In the genomic region with DNA sequence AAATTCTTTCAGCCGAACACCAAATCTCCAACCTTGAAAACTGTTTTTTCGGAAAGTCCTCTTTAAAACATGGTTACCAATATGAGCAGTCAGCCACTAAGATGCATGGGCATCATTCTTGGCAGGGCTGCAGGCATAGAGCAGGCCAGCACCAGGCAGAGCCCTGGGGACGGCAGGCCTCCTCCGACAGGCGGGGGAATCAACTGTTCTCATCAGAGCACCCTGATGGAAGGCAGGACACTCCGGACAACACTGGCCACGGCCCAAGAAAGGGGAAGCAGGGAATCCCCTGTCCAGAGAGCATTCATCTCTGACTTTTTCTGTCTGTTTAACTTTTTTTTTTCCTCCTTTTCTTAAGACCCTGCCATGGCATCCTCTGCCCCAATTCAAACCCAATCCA, we compare ENCODE assay signal across 11 cellular contexts. TPM values are rescaled to one million over a fixed set of nuclear protein-coding genes. Genes with fewer than 3 reads are reported as not detected.
DNase-seq lines count a peak whose midpoint lies in the region; ATAC-seq, FAIRE-seq and TF ChIP-seq lines count a peak whose summit lies in the region.
"Had no signal": no experiment of that assay in that cellular context is flagged by ENCODE, and none has a peak within 500 bp of the region (broad histone marks: within the 10 kb centered on the region; RNA-seq: fewer than 3 reads in every experiment).

No MANE protein-coding gene starts in this region.

- H3K4me3 ChIP-seq in esophagus squamous epithelium (no peak overlapping the region), stomach smooth muscle (ENCODE audit: low read length in 2 of 2) (no peak overlapping the region), body of pancreas (no peak overlapping the region)

- no peaks in the 10 kb centered on the region for H3K36me3 ChIP-seq in esophagus squamous epithelium
- H3K36me3 ChIP-seq in stomach smooth muscle (ENCODE audit: control insufficient read depth in 2 of 2, insufficient read depth in 2 of 2, low read length in 2 of 2), result no peaks in the 10 kb centered on the region
- no peaks in the 10 kb centered on the region for H3K36me3 ChIP-seq in body of pancreas (replicated peaks in 1 of 2; ENCODE audit: insufficient read depth in 1 of 2, low read depth in 2 of 2)

- H3K9me3 ChIP-seq in esophagus squamous epithelium (peaks cover 0 to 23% (median 9%) of the 10 kb centered on the region in 3 donors), stomach smooth muscle (ENCODE audit: control insufficient read depth in 2 of 2, low read length in 2 of 2) (no peaks in the 10 kb centered on the region), body of pancreas (peaks cover 0 to 9% (median 0%) of the 10 kb centered on the region in 3 donors)

- no peak for TF ChIP-seq POLR2A in esophagus squamous epithelium (IDR thresholded peaks at IDR 0.05)
- no peak for TF ChIP-seq POLR2A in GM12891 (IDR thresholded peaks at IDR 0.05; ENCODE audit: low read depth, low read length)
- TF ChIP-seq POLR2A in body of pancreas (IDR thresholded peaks at IDR 0.05), result no peak

- no peaks in the 10 kb centered on the region for H3K36me3 Mint-ChIP-seq in T-helper 1 cell treated with Interleukin-12 subunit alpha and Interleukin-12 subunit beta and Interleukin-4 antibody, amounts not matched to agents 30 μg/mL and 1 μg/mL, for 36 hours (ENCODE audit: low read depth)

- peaks cover 9% of the 10 kb centered on the region for H3K9me3 Mint-ChIP-seq in T-helper 1 cell treated with Interleukin-12 subunit alpha and Interleukin-12 subunit beta and Interleukin-4 antibody, amounts not matched to agents 30 μg/mL and 1 μg/mL, for 36 hours

- no peak overlapping the region for H3K4me3 Mint-ChIP-seq in T-helper 1 cell treated with Interleukin-12 subunit alpha and Interleukin-12 subunit beta and Interleukin-4 antibody, amounts not matched to agents 30 μg/mL and 1 μg/mL, for 36 hours

- H3K4me1 Mint-ChIP-seq in T-helper 1 cell treated with Interleukin-12 subunit alpha and Interleukin-12 subunit beta and Interleukin-4 antibody, amounts not matched to agents 30 μg/mL and 1 μg/mL, for 36 hours (ENCODE audit: low read depth), result peaks cover 19% of the 10 kb centered on the region

- H3K27ac Mint-ChIP-seq in T-helper 1 cell treated with Interleukin-12 subunit alpha and Interleukin-12 subunit beta and Interleukin-4 antibody, amounts not matched to agents 30 μg/mL and 1 μg/mL, for 36 hours, result peak overlapping the region; percentile 32
- H3K27ac Mint-ChIP-seq: CD4-positive, alpha-beta T cell had no signal

- H3K27me3 ChIP-seq in esophagus squamous epithelium (peaks cover 0 to 32% (median 0%) of the 10 kb centered on the region in 4 donors), stomach smooth muscle (ENCODE audit: control insufficient read depth in 1 of 2, insufficient read depth in 2 of 2, low read length in 2 of 2) (no peaks in the 10 kb centered on the region), body of pancreas (no peaks in the 10 kb centered on the region)

- intact Hi-C loops in esophagus squamous epithelium (cut with DNase I), result loop anchor here (5.0 kb wide), 1 partner anchor 92 kb away; no protein-coding TSS in a partner anchor
- intact Hi-C loops in body of pancreas (cut with DNase I), result loop anchor here (5.0 kb wide), 1 partner anchor 92 kb away; no protein-coding TSS in a partner anchor

- DNase-seq in T-helper 1 cell (no peak), esophagus squamous epithelium (lab: John Stamatoyannopoulos, UW) (no peak), GM12891 (ENCODE audit: insufficient read length, low spot score) (no peak), body of pancreas (no peak)
- DNase-seq: CD4-positive, alpha-beta T cell; cerebellar nuclear complex; NCI-H187; stimulated activated naive CD8-positive, alpha-beta T cell treated with anti-CD3 and anti-CD28 coated beads, Interleukin-15, Interleukin-2, amounts not matched to agents 100 U/mL and 50 U/mL, for 24 hours had no signal

- H3K27ac ChIP-seq in esophagus squamous epithelium (peak overlapping the region in 3 of 4 donors; percentile 22 to 75 (median 30)), stomach smooth muscle (ENCODE audit: low read length) (peak overlapping the region; percentile 32), body of pancreas (peak overlapping the region in 1 of 4 donors; percentile 29)

- WGBS in esophagus squamous epithelium, 2 donors, result 48 to 69% methylated on average over 5 to 7 of the region's 7 CpGs
- WGBS in body of pancreas, 2 donors, result 50% methylated on average over 7 of the region's 7 CpGs

- peak overlapping the region in 1 of 2 donors; percentile 52 for H3K9ac ChIP-seq in stomach smooth muscle (ENCODE audit: low read length in 2 of 2)

- peaks cover 0 to 44% (median 20%) of the 10 kb centered on the region in 3 donors for H3K4me1 ChIP-seq in esophagus squamous epithelium
- peaks cover 26% of the 10 kb centered on the region for H3K4me1 ChIP-seq in stomach smooth muscle (ENCODE audit: control insufficient read depth, insufficient read depth, low read length)
- no peaks in the 10 kb centered on the region for H3K4me1 ChIP-seq in body of pancreas

- TF ChIP-seq CTCF in esophagus squamous epithelium (IDR thresholded peaks at IDR 0.05) (no peak), body of pancreas (IDR thresholded peaks at IDR 0.05) (no peak)

- FAIRE-seq in GM12891 (lab: Jason Lieb, UNC), result no peak

- peaks cover 21% of the 10 kb centered on the region for H3K27me3 Mint-ChIP-seq in T-helper 1 cell treated with Interleukin-12 subunit alpha and Interleukin-12 subunit beta and Interleukin-4 antibody, amounts not matched to agents 30 μg/mL and 1 μg/mL, for 36 hours (ENCODE audit: low read depth)
- H3K27me3 Mint-ChIP-seq: CD4-positive, alpha-beta T cell had no signal

- no peak for ATAC-seq in body of pancreas
- ATAC-seq: stimulated activated naive CD8-positive, alpha-beta T cell treated with anti-CD3 and anti-CD28 coated beads, Interleukin-15, Interleukin-2, amounts not matched to agents 100 U/mL and 50 U/mL, for 24 hours had no signal

TF ChIP-seq in GM12891, 5 proteins besides CTCF, POLR2A, EP300 and RAD21:
- no peak for TF ChIP-seq POLR2AphosphoS5 (IDR thresholded peaks at IDR 0.05; ENCODE audit: low read depth, low read length)
- no peak for TF ChIP-seq POU2F2 (IDR thresholded peaks at IDR 0.05; ENCODE audit: low read depth, low read length)
- TF ChIP-seq TAF1 (IDR thresholded peaks at IDR 0.05; ENCODE audit: low read depth, low read length), result no peak
- no peak for TF ChIP-seq PAX5 (IDR thresholded peaks at IDR 0.05; ENCODE audit: insufficient read depth, low read length, severe bottlenecking)
- no peak for TF ChIP-seq SPI1 (IDR thresholded peaks at IDR 0.05; ENCODE audit: low read depth, low read length)

RNA-seq across cellular contexts. Expression of a gene that starts 1.4 kb away (rescaled TPM):
- total RNA-seq in esophagus squamous epithelium (1 to 10 TPM; 1.4 to 3.2 (median 2.2) TPM), body of pancreas (1 to 10 TPM; 4.9 to 7.6 TPM)
- 0.04 TPM for polyA plus RNA-seq in GM12891 (2012; ENCODE audit: low read depth, missing spikeins)
- total RNA-seq: M059J had no signal

RNA-seq across cellular contexts. Expression of a gene that starts 11.3 kb away (rescaled TPM):
- total RNA-seq in esophagus squamous epithelium, result 1 to 10 TPM in 1 of 4 donors, under 1 TPM in 3; 0.19 to 2.5 (median 0.72) TPM
- polyA plus RNA-seq in GM12891 (2012; ENCODE audit: low read depth, missing spikeins), result 0.09 TPM
- total RNA-seq in body of pancreas, result 1 to 10 TPM; 3.6 to 5.3 TPM

RNA-seq across cellular contexts. Expression of a gene that starts 34.8 kb away (rescaled TPM):
- 10 to 100 TPM in 2 of 4 donors, 1 to 10 TPM in 2; 1.5 to 45.2 (median 12.8) TPM for total RNA-seq in esophagus squamous epithelium
- polyA plus RNA-seq in GM12891 (2012; ENCODE audit: low read depth, missing spikeins), result 0.71 TPM
- not detected for total RNA-seq in body of pancreas
- total RNA-seq: M059J had no signal

RNA-seq across cellular contexts. Expression of a gene that starts 38.8 kb away (rescaled TPM):
- total RNA-seq in esophagus squamous epithelium, result 10 to 100 TPM; 23.1 to 41.0 (median 26.1) TPM
- polyA plus RNA-seq in GM12891 (2012; ENCODE audit: low read depth, missing spikeins), result 10.9 TPM
- total RNA-seq in body of pancreas, result 10 to 100 TPM in 1 of 2 donors, 1 to 10 TPM in 1; 8.8 to 39.6 TPM

RNA-seq across cellular contexts. Expression of a gene that starts 58.9 kb away (rescaled TPM):
- total RNA-seq in esophagus squamous epithelium (under 1 TPM in 2 of 4 donors, not detected in 2; 0.40 to 0.95 TPM), body of pancreas (1 to 10 TPM in 1 of 2 donors, under 1 TPM in 1; 0.78 to 1.3 TPM)
- 2.7 TPM for polyA plus RNA-seq in GM12891 (2012; ENCODE audit: low read depth, missing spikeins)
